In genomic region chr9:107750741-107751521, GRCh38 we compare ENCODE assay signal across 7 cellular contexts.
DNase-seq lines count a peak whose midpoint lies in the region; ATAC-seq and TF ChIP-seq lines count a peak whose summit lies in the region.

No MANE protein-coding gene starts in this region.

- no peaks in the 10 kb centered on the region for H3K9me3 ChIP-seq in HUES64 (ENCODE audit: insufficient read depth, low read depth, low read length)

- 89% methylated on average over 8 of the region's 8 CpGs for WGBS in HUES64

- peaks cover 21% of the 10 kb centered on the region; the same call in 1 of the 2 replicates for H3K4me1 ChIP-seq in HUES64 (ENCODE audit: insufficient read depth, low read length)

- TF ChIP-seq CTCF in astrocyte of the cerebellum (IDR thresholded peaks at IDR 0.05; ENCODE audit: low read depth, low read length, missing control alignments): no peak

- H3K4me3 ChIP-seq in HUES64 (ENCODE audit: low read length) (no peak overlapping the region), astrocyte of the cerebellum (ENCODE audit: low read depth, low read length) (no peak overlapping the region)

- in situ Hi-C loops in astrocyte of the cerebellum (cut with HindIII; ENCODE audit: low sequenced_read_pairs): no loop called here

- no peaks in the 10 kb centered on the region for H3K27me3 ChIP-seq in HUES64 (ENCODE audit: insufficient read depth, low read length)

- H3K9ac ChIP-seq in HUES64 (ENCODE audit: low read depth, low read length): no peak overlapping the region

- DNase-seq in astrocyte of the cerebellum (ENCODE audit: low read depth) (peak; percentile 98), hypothalamus (lab: John Stamatoyannopoulos, UW) (peak in 47 of 51 donors; percentile 15 to 88 (median 61)), stromal cell of bone marrow (ENCODE audit: low read depth) (peak; percentile 99), NCI-H2107 treated with DMSO at 0.1 percent for 48 hours (lab: John Stamatoyannopoulos, UW; ENCODE audit: unreplicated experiment) (no peak), NCI-H187 (lab: John Stamatoyannopoulos, UW) (no peak)

- peak overlapping the region; percentile 60 for H3K27ac ChIP-seq in HUES64 (ENCODE audit: low read depth, low read length)

- H3K36me3 ChIP-seq in HUES64 (ENCODE audit: insufficient read depth, low read length): no peaks in the 10 kb centered on the region

- ATAC-seq in HG02973 (IDR thresholded peaks at IDR 0.05; ENCODE audit: unreplicated experiment): no peak

Comparison
In these comparisons a context has a peak if more than half of its experiments do, and no peak if none do; other contexts are left out.
1. DNase-seq: peak in astrocyte of the cerebellum (single experiment), hypothalamus (47 of 51) and stromal cell of bone marrow (single experiment); none in NCI-H2107 treated with DMSO at 0.1 percent for 48 hours (single experiment) and NCI-H187 (0 of 2).